8 cellular contexts compared by ENCODE assay signal in the genomic region with DNA sequence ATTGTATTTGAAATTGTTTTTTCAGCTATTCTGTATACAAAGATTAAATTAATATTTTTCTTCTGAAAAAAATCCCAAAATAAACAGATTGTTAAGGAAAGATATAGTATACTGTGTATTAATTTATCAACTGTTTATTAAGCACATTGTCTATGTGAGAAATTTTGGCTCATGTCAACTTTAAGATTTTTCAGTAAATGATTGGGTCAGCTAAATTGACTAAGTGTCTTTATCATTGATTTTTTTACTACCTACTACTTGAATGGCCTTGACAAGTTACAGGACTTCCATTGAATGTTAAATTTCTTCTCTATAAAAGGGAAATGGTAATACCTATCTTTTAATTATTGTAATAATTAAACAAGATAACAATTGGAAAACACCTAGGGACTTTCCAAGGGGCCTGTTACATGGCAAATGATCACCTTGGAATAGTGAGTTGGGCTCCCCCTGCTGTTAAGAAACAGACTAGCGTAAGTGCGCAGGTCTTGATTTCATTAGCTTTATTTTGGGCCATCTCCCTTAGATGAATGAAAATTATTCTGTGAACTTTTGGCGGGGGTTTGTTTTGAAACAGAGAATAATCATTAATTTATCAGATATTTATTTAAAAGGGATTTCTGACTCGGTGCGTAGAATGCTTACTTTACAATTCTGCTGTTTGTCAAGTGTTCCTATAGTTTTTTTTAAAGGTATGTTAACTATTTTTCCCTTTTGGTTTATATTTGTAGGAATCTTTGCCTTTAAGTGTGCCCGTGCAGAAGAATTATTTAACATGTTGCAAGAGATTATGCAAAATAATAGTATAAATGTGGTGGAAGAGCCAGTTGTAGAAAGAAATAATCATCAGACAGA. TPM values are rescaled to one million over a fixed set of nuclear protein-coding genes. Genes with fewer than 3 reads are reported as not detected.
DNase-seq lines count a peak whose midpoint lies in the region; FAIRE-seq and TF ChIP-seq lines count a peak whose summit lies in the region.

No MANE protein-coding gene starts in this region.

- WGBS in GM23248 (ENCODE audit: low coverage in 1 of 2, low lambda C conversion rate in 2 of 2, missing lambda C conversion rate in 2 of 2), 2 experiments = 7 to 10% methylated on average over 6 of the region's 6 CpGs

- in situ Hi-C loops in GM23248 (cut with MboI) = loop anchor here (10.0 kb wide), 1 partner anchor 166 kb away; no protein-coding TSS in a partner anchor
- in situ Hi-C loops in brain microvascular endothelial cell (cut with HindIII; ENCODE audit: low pct_ligation_motif_present, low sequenced_read_pairs) = no loop called here

- H3F3A ChIP-seq in GM23248 (ENCODE audit: insufficient read depth) = peaks cover 30% of the 10 kb centered on the region

- H3K36me3 ChIP-seq in GM23248 (ENCODE audit: low read depth) = peaks cover 48% of the 10 kb centered on the region
- peaks cover 38% of the 10 kb centered on the region for H3K36me3 ChIP-seq in brain microvascular endothelial cell (replicated peaks)

- no peaks in the 10 kb centered on the region for H3K9me3 ChIP-seq in GM23248 (ENCODE audit: low read depth)

- H3K9me2 ChIP-seq in GM23248 (ENCODE audit: insufficient read depth) = no peaks in the 10 kb centered on the region

- peaks cover 27% of the 10 kb centered on the region for H3K79me2 ChIP-seq in GM23248 (ENCODE audit: insufficient read depth)

- H3K27ac ChIP-seq in GM23248 (no peak overlapping the region), brain microvascular endothelial cell (no peak overlapping the region)

- FAIRE-seq in islet of Langerhans (lab: Jason Lieb, UNC) = peak; percentile 86

- H3K4me3 ChIP-seq in GM23248 (no peak overlapping the region), brain microvascular endothelial cell (ENCODE audit: low read depth, low read length) (no peak overlapping the region)

- no peak overlapping the region for H3K4me2 ChIP-seq in GM23248 (ENCODE audit: unreplicated experiment)

- H4K20me1 ChIP-seq in GM23248 (ENCODE audit: insufficient read depth) = no peaks in the 10 kb centered on the region

- no peak overlapping the region for H2AFZ ChIP-seq in GM23248

- peaks cover 30% of the 10 kb centered on the region for H3K4me1 ChIP-seq in GM23248 (ENCODE audit: insufficient read depth)

- TF ChIP-seq CTCF in brain microvascular endothelial cell (IDR thresholded peaks at IDR 0.05; ENCODE audit: low read depth, low read length, missing control alignments) = peak; percentile 87

- peak; percentile 56 for DNase-seq in GM03348 (ENCODE audit: low spot score)
- DNase-seq in GM23248 = peak; percentile 80
- peak; percentile 53 for DNase-seq in NCI-H1105 (lab: John Stamatoyannopoulos, UW)
- DNase-seq in T-helper 2 cell = peak in 4 of 5 experiments; percentile 27 to 69 (median 44)
- DNase-seq in brain microvascular endothelial cell = peak; percentile 64
- peak; percentile 49 for DNase-seq in stimulated activated CD4-positive, alpha-beta T cell treated with anti-CD3 and anti-CD28 coated beads, Interleukin-4, amount 100 ng/mL, for 1 hour
- no peak for DNase-seq in HuH-7 (ENCODE audit: low spot score)

- H3K27me3 ChIP-seq in GM23248 (replicated peaks; ENCODE audit: insufficient read depth) (no peaks in the 10 kb centered on the region), brain microvascular endothelial cell (replicated peaks) (no peaks in the 10 kb centered on the region)

- no peak overlapping the region for H3K9ac ChIP-seq in GM23248

RNA-seq across cellular contexts. Expression of a gene that starts 14.5 kb away (rescaled TPM):
- total RNA-seq in GM23248 (2014; rRNA removed; shearing (Covaris generic)) = 171 and 176 TPM in 2 replicates
- polyA plus RNA-seq in GM23248 (2016; fragmentation: Nextera tagmentation; extraction: Ambion mirVana) = 157 and 158 TPM in 2 replicates

RNA-seq across cellular contexts. Expression of a gene that starts 39.9 kb away (rescaled TPM):
- total RNA-seq in GM23248 (2014; rRNA removed; shearing (Covaris generic)) = not detected in 2 replicates
- polyA plus RNA-seq in GM23248 (2016; fragmentation: Nextera tagmentation; extraction: Ambion mirVana) = not detected in 2 replicates
